25 cellular contexts compared by ENCODE assay signal in genomic region chr2:182814380-182814779, GRCh38.
"Had no signal": no experiment of that assay in that cellular context is flagged by ENCODE, and none has a peak within 500 bp of the region (broad histone marks: within the 10 kb centered on the region; RNA-seq: fewer than 3 reads in every experiment).

No MANE protein-coding gene starts in this region.

- H3K27me3 ChIP-seq: SJSA1 had no signal

- H3K27ac ChIP-seq: SJSA1, SK-N-MC had no signal

- FAIRE-seq: HTR-8/SVneo, RCC 7860 had no signal

- H3K4me1 ChIP-seq: SJSA1 had no signal

- DNase-seq: Karpas-422; KG1; MG63; NCI-H1092; NCI-H1105 treated with DMSO at 0.1 percent for 48 hours; NCI-H1436; NCI-H187; NCI-H2029; NCI-H2081 treated with DMSO at 0.1 percent for 48 hours; NCI-H2171; NCI-H226; NCI-H446; NCI-H510A; NCI-H524 treated with DMSO at 0.1 percent for 48 hours; NCI-H69; NCI-H774; NK-92 treated with Interleukin-12 subunit alpha and Interleukin-12 subunit beta, amount 100 ng/mL, for 24 hours; OCI-M1; Right ventricle myocardium superior; RPMI8226; SIG-M5 had no signal

- H3K36me3 ChIP-seq: MG63, SJSA1 had no signal

- H3K4me3 ChIP-seq: MG63, SJSA1, SK-N-MC had no signal

- H3K9me3 ChIP-seq: MG63, SJSA1 had no signal
